In genomic region chr3:125594581-125595011, GRCh38 we compare ENCODE assay signal across 8 cellular contexts. TPM values are rescaled to one million over a fixed set of nuclear protein-coding genes. Genes with fewer than 3 reads are reported as not detected.
DNase-seq lines count a peak whose midpoint lies in the region; ATAC-seq and TF ChIP-seq lines count a peak whose summit lies in the region.

No MANE protein-coding gene starts in this region.

- no peaks in the 10 kb centered on the region for H3K27me3 ChIP-seq in neuron (ENCODE audit: insufficient read depth, low read length)

- no peaks in the 10 kb centered on the region for H3K36me3 ChIP-seq in neuron (ENCODE audit: insufficient read depth, low read length)

- CTCF ChIA-PET in activated CD4-positive, alpha-beta T cell treated with anti-CD3 and anti-CD28 coated beads for 36 hours (lab: Charles Lee), result interaction anchor here (1.3 kb wide), 1 partner anchor 9 kb away, joined by 9 read pairs; no protein-coding TSS in a partner anchor

- ATAC-seq in activated CD4-positive, alpha-beta T cell treated with anti-CD3 and anti-CD28 coated beads for 36 hours, result no peak
- peak; percentile 7 for ATAC-seq in SK-N-SH treated with all-trans-retinoic acid at 6 μM for 48 hours
- ATAC-seq in esophagus mucosa, result peak; percentile 1
- ATAC-seq in GM18858 (IDR thresholded peaks at IDR 0.05; ENCODE audit: unreplicated experiment), result no peak

- H2AFZ ChIP-seq in neuron (ENCODE audit: low read depth, low read length), result peak overlapping the region; percentile 27

- peak; percentile 42 for DNase-seq in activated CD4-positive, alpha-beta T cell treated with anti-CD3 and anti-CD28 coated beads for 36 hours
- no peak for DNase-seq in activated CD4-positive, alpha-beta T cell treated with anti-CD3 and anti-CD28 coated beads for 1 hour
- DNase-seq in SIG-M5 treated with dmso at 0.1 percent for 504 hours (lab: John Stamatoyannopoulos, UW; ENCODE audit: unreplicated experiment), result no peak
- DNase-seq in NCI-H774 (lab: John Stamatoyannopoulos, UW), result no peak

- H3K9me3 Mint-ChIP-seq in activated CD4-positive, alpha-beta T cell treated with anti-CD3 and anti-CD28 coated beads for 36 hours (ENCODE audit: low read depth), result no peaks in the 10 kb centered on the region

- no peaks in the 10 kb centered on the region for H3K27me3 Mint-ChIP-seq in activated CD4-positive, alpha-beta T cell treated with anti-CD3 and anti-CD28 coated beads for 36 hours

- POLR2A ChIA-PET in activated CD4-positive, alpha-beta T cell treated with anti-CD3 and anti-CD28 coated beads for 36 hours (lab: Charles Lee), result interaction anchor here (0.7 kb wide), 1 partner anchor 1316 kb away, joined by 5 read pairs; no protein-coding TSS in a partner anchor

- intact Hi-C loops in activated CD4-positive, alpha-beta T cell treated with anti-CD3 and anti-CD28 coated beads for 36 hours (cut with DNase I, micrococcal nuclease), result loop anchor here (1.0 to 10.0 kb wide), 11 partner anchors 74 to 880 kb away; partner anchors contain the start of genes SLC41A3 (in 2 of the 2), ZNF148 (in 2 of the 2), HEG1 (in 1 of the 2) and SNX4 (in 1 of the 2)

- H3K4me1 ChIP-seq in neuron (ENCODE audit: insufficient read depth, low read length), result peaks cover 16% of the 10 kb centered on the region

- H3K9me3 ChIP-seq in neuron (ENCODE audit: low read length), result no peaks in the 10 kb centered on the region

- peak overlapping the region; percentile 92 for H3K4me3 Mint-ChIP-seq in activated CD4-positive, alpha-beta T cell treated with anti-CD3 and anti-CD28 coated beads for 36 hours

- peaks cover 24% of the 10 kb centered on the region for H3K4me1 Mint-ChIP-seq in activated CD4-positive, alpha-beta T cell treated with anti-CD3 and anti-CD28 coated beads for 36 hours

- H3K36me3 Mint-ChIP-seq in activated CD4-positive, alpha-beta T cell treated with anti-CD3 and anti-CD28 coated beads for 36 hours (ENCODE audit: low read depth), result peaks cover 8% of the 10 kb centered on the region

- peak overlapping the region; percentile 74 for H3K4me3 ChIP-seq in neuron (ENCODE audit: low read length)

- H3K27ac Mint-ChIP-seq in activated CD4-positive, alpha-beta T cell treated with anti-CD3 and anti-CD28 coated beads for 36 hours, result peak overlapping the region; percentile 91

TF ChIP-seq in SK-N-SH treated with all-trans-retinoic acid at 6 μM for 48 hours, 23 proteins besides CTCF, POLR2A, EP300 and RAD21:
- TF ChIP-seq OSR1 (CRISPR knock-in tag; IDR thresholded peaks at IDR 0.05) (no peak), ESRRG (CRISPR knock-in tag; IDR thresholded peaks at IDR 0.05) (no peak), PPARA (CRISPR knock-in tag; IDR thresholded peaks at IDR 0.05; ENCODE audit: borderline replicate concordance) (no peak), ZNF565 (CRISPR knock-in tag; conservative IDR thresholded peaks at IDR 0.05; ENCODE audit: low read depth) (no peak), ARNTL (CRISPR knock-in tag; IDR thresholded peaks at IDR 0.05; ENCODE audit: borderline replicate concordance, low read depth) (no peak), BACH2 (CRISPR knock-in tag; IDR thresholded peaks at IDR 0.05; ENCODE audit: borderline replicate concordance) (no peak), POU6F1 (CRISPR knock-in tag; IDR thresholded peaks at IDR 0.05; ENCODE audit: borderline replicate concordance, low read depth) (no peak)
TF ChIP-seq in SK-N-SH treated with all-trans-retinoic acid at 6 μM for 48 hours: peak in this region for 0.

RNA-seq across cellular contexts. Expression of gene OSBPL11, which starts 0.7 kb away (rescaled TPM):
- 1 to 10 TPM; 9.0 to 9.3 TPM for total RNA-seq in activated CD4-positive, alpha-beta T cell treated with anti-CD3 and anti-CD28 coated beads for 36 hours
- 7.9 TPM for total RNA-seq in esophagus mucosa

Comparison
In these comparisons a context has a peak if more than half of its experiments do, and no peak if none do; other contexts are left out.
1. ATAC-seq: peak in SK-N-SH treated with all-trans-retinoic acid at 6 μM for 48 hours (single experiment) and esophagus mucosa (single experiment); none in activated CD4-positive, alpha-beta T cell treated with anti-CD3 and anti-CD28 coated beads for 36 hours (single experiment) and GM18858 (single experiment).